ENCODE assay signal across 1 cellular context in the genomic region with DNA sequence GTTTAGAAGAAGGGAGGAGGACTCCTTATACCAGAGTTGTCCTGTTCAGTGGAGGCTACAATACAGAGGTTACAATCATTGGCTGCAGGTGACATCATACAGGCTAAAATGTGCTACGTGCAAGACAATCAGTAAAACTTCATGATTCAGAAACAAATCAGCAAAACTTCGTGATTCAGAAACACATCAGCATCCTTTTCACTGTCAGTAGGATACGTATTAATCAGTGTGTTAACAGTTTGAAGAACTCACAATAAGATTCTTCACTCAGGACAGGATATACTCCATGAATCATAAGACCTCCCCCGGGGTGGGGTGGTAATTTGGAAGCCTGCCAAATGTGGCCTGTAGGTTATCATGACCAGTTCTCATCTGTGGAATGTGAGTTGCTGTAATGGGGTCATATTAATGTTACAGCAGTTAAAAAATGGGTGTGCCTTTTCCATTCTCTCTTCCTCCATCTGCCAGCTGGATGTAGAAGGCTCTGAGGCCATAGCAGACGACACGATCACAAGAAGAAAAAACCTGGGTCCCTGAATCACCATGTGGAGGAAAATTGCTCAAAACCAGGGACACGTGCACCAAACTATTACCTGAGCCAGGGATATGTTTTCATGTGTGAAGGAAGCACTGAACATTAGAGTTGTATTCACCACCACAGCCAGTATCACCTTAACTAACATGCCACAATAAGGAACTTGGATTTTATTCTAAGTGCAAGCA.
TF ChIP-seq lines count a peak whose summit lies in the region.

No MANE protein-coding gene starts in this region.

TF ChIP-seq in SK-N-SH treated with all-trans-retinoic acid at 6 μM for 48 hours, 23 proteins besides CTCF, POLR2A, EP300 and RAD21 (continued from another document):
- TF ChIP-seq, protein P1, sequence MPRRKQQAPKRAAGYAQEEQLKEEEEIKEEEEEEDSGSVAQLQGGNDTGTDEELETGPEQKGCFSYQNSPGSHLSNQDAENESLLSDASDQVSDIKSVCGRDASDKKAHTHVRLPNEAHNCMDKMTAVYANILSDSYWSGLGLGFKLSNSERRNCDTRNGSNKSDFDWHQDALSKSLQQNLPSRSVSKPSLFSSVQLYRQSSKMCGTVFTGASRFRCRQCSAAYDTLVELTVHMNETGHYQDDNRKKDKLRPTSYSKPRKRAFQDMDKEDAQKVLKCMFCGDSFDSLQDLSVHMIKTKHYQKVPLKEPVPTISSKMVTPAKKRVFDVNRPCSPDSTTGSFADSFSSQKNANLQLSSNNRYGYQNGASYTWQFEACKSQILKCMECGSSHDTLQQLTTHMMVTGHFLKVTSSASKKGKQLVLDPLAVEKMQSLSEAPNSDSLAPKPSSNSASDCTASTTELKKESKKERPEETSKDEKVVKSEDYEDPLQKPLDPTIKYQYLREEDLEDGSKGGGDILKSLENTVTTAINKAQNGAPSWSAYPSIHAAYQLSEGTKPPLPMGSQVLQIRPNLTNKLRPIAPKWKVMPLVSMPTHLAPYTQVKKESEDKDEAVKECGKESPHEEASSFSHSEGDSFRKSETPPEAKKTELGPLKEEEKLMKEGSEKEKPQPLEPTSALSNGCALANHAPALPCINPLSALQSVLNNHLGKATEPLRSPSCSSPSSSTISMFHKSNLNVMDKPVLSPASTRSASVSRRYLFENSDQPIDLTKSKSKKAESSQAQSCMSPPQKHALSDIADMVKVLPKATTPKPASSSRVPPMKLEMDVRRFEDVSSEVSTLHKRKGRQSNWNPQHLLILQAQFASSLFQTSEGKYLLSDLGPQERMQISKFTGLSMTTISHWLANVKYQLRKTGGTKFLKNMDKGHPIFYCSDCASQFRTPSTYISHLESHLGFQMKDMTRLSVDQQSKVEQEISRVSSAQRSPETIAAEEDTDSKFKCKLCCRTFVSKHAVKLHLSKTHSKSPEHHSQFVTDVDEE (CRISPR knock-in tag; IDR thresholded peaks at IDR 0.05) = no peak
- TF ChIP-seq, protein P2, sequence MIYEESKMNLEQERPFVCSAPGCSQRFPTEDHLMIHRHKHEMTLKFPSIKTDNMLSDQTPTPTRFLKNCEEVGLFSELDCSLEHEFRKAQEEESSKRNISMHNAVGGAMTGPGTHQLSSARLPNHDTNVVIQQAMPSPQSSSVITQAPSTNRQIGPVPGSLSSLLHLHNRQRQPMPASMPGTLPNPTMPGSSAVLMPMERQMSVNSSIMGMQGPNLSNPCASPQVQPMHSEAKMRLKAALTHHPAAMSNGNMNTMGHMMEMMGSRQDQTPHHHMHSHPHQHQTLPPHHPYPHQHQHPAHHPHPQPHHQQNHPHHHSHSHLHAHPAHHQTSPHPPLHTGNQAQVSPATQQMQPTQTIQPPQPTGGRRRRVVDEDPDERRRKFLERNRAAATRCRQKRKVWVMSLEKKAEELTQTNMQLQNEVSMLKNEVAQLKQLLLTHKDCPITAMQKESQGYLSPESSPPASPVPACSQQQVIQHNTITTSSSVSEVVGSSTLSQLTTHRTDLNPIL (CRISPR knock-in tag; IDR thresholded peaks at IDR 0.05; ENCODE audit: low read depth) = no peak
- TF ChIP-seq TCF4 (CRISPR knock-in tag; IDR thresholded peaks at IDR 0.05; ENCODE audit: borderline replicate concordance) = no peak
- no peak for TF ChIP-seq ESRRG (CRISPR knock-in tag; IDR thresholded peaks at IDR 0.05)
- TF ChIP-seq ZNF565 (CRISPR knock-in tag; conservative IDR thresholded peaks at IDR 0.05; ENCODE audit: low read depth) = no peak
- TF ChIP-seq, protein P3, sequence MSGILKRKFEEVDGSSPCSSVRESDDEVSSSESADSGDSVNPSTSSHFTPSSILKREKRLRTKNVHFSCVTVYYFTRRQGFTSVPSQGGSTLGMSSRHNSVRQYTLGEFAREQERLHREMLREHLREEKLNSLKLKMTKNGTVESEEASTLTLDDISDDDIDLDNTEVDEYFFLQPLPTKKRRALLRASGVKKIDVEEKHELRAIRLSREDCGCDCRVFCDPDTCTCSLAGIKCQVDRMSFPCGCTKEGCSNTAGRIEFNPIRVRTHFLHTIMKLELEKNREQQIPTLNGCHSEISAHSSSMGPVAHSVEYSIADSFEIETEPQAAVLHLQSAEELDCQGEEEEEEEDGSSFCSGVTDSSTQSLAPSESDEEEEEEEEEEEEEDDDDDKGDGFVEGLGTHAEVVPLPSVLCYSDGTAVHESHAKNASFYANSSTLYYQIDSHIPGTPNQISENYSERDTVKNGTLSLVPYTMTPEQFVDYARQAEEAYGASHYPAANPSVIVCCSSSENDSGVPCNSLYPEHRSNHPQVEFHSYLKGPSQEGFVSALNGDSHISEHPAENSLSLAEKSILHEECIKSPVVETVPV (CRISPR knock-in tag; IDR thresholded peaks at IDR 0.05) = no peak
- TF ChIP-seq CSDC2 (CRISPR knock-in tag; IDR thresholded peaks at IDR 0.05) = no peak
- TF ChIP-seq ZFP3 (CRISPR knock-in tag; IDR thresholded peaks at IDR 0.05) = peak; percentile 85
- TF ChIP-seq GLIS3 (CRISPR knock-in tag; IDR thresholded peaks at IDR 0.05) = no peak
- TF ChIP-seq TOX (CRISPR knock-in tag; IDR thresholded peaks at IDR 0.05; ENCODE audit: borderline replicate concordance) = no peak
- no peak for TF ChIP-seq ZNF70 (CRISPR knock-in tag; IDR thresholded peaks at IDR 0.05)
- no peak; the same call in 1 of the 2 replicates for TF ChIP-seq OSR1 (CRISPR knock-in tag; IDR thresholded peaks at IDR 0.05)
